Comparison of ENCODE assay signal across 8 cellular contexts in genomic region chr19:58477130-58477529, GRCh38. TPM values are rescaled to one million over a fixed set of nuclear protein-coding genes. Genes with fewer than 3 reads are reported as not detected.
DNase-seq lines count a peak whose midpoint lies in the region; ATAC-seq, FAIRE-seq and TF ChIP-seq lines count a peak whose summit lies in the region.
"Had no signal": no experiment of that assay in that cellular context is flagged by ENCODE, and none has a peak within 500 bp of the region (broad histone marks: within the 10 kb centered on the region; RNA-seq: fewer than 3 reads in every experiment).

No MANE protein-coding gene starts in this region.

- ATAC-seq in IMR-90 (ENCODE audit: low read depth) (no peak), GM19328 (IDR thresholded peaks at IDR 0.05; ENCODE audit: unreplicated experiment) (no peak)

- H3K4me3 ChIP-seq in IMR-90 (ENCODE audit: insufficient read depth, low read depth, low read length) (no peak overlapping the region), keratinocyte (ENCODE audit: control insufficient read depth in 2 of 3, extremely low read depth in 1 of 3, insufficient read depth in 2 of 3, low read depth in 1 of 3, low read length in 3 of 3) (peak overlapping the region in 1 of 3 experiments; percentile 68), stomach smooth muscle (ENCODE audit: low read length in 2 of 2) (peak overlapping the region; percentile 61 to 86)

- TF ChIP-seq CTCF in IMR-90 (conservative IDR thresholded peaks at IDR 0.05; ENCODE audit: low read depth, low read length) (no peak), keratinocyte (optimal IDR thresholded peaks at IDR 0.05 in 1 of 3, IDR thresholded peaks at IDR 0.05 in 1 of 3, conservative IDR thresholded peaks at IDR 0.05 in 1 of 3; ENCODE audit: extremely low read depth in 1 of 3, insufficient read depth in 2 of 3, low read length in 3 of 3) (no peak)

- no peaks in the 10 kb centered on the region for H3K79me2 ChIP-seq in keratinocyte (ENCODE audit: control insufficient read depth, insufficient read depth, low read length)

- TF ChIP-seq POLR2A in IMR-90 (IDR thresholded peaks at IDR 0.05; ENCODE audit: low read depth, low read length), result no peak

- H3K4me1 ChIP-seq in IMR-90 (ENCODE audit: control insufficient read depth, insufficient read depth, low read length), result peaks cover 19% of the 10 kb centered on the region
- peaks cover 15% of the 10 kb centered on the region for H3K4me1 ChIP-seq in keratinocyte (ENCODE audit: control insufficient read depth, extremely low read depth, insufficient read depth, low read length)
- peaks cover 21% of the 10 kb centered on the region for H3K4me1 ChIP-seq in stomach smooth muscle (ENCODE audit: control insufficient read depth, insufficient read depth, low read length)

- H4K5ac ChIP-seq in IMR-90 (ENCODE audit: low read depth, low read length), result peak overlapping the region; percentile 85; the same call in 1 of the 2 replicates

- TF ChIP-seq RAD21 in IMR-90 (IDR thresholded peaks at IDR 0.05; ENCODE audit: low read length), result no peak

- peak overlapping the region; percentile 41; the same call in 1 of the 2 replicates for H3K56ac ChIP-seq in IMR-90 (ENCODE audit: extremely low read depth, insufficient read depth, low read length)

- H3K14ac ChIP-seq in IMR-90 (replicated peaks; ENCODE audit: low read depth, low read length), result peak overlapping the region; percentile 60; the same call in 1 of the 2 replicates

- peak overlapping the region; percentile 92 for H2AK9ac ChIP-seq in IMR-90 (replicated peaks; ENCODE audit: low read depth, low read length, poor library complexity)

- H3K36me3 Mint-ChIP-seq in activated naive CD8-positive, alpha-beta T cell, result peaks cover 2% of the 10 kb centered on the region

- H3K4me2 ChIP-seq in IMR-90 (ENCODE audit: low read depth, low read length) (no peak overlapping the region; the same call in 1 of the 2 replicates), keratinocyte (ENCODE audit: control insufficient read depth, extremely low read depth, insufficient read depth, low read depth, low read length) (peak overlapping the region; percentile 91)

- peaks cover 11% of the 10 kb centered on the region for H3K4me1 Mint-ChIP-seq in activated naive CD8-positive, alpha-beta T cell (ENCODE audit: low read depth)

- POLR2A ChIA-PET in IMR-90 (lab: Charles Lee; ENCODE audit: unreplicated experiment), result no interaction called here

- no peaks in the 10 kb centered on the region for H3K27me3 Mint-ChIP-seq in activated naive CD8-positive, alpha-beta T cell

- H2AK5ac ChIP-seq in IMR-90 (ENCODE audit: low read depth, low read length), result peak overlapping the region; percentile 80

- peak overlapping the region; percentile 95 to 97 for H4K8ac ChIP-seq in IMR-90 (ENCODE audit: low read depth in 2 of 2, low read length in 2 of 2)

- H2AFZ ChIP-seq in IMR-90 (replicated peaks; ENCODE audit: low read length, poor library complexity), result peak overlapping the region; percentile 99
- no peak overlapping the region for H2AFZ ChIP-seq in keratinocyte (ENCODE audit: control insufficient read depth, low read length)

- no peak overlapping the region for H2BK120ac ChIP-seq in IMR-90 (ENCODE audit: low read depth, low read length)

- H3K23ac ChIP-seq in IMR-90 (ENCODE audit: low read depth, low read length), result peak overlapping the region; percentile 85

- FAIRE-seq in keratinocyte (lab: Jason Lieb, UNC), result no peak
- FAIRE-seq: TTC549 had no signal

- peaks cover 17% of the 10 kb centered on the region; the same call in 1 of the 2 replicates for H4K20me1 ChIP-seq in IMR-90 (ENCODE audit: insufficient read depth, low read length)
- H4K20me1 ChIP-seq in keratinocyte (ENCODE audit: control insufficient read depth, extremely low read depth, insufficient read depth, low read length), result no peaks in the 10 kb centered on the region

- H2BK20ac ChIP-seq in IMR-90 (ENCODE audit: low read depth, low read length), result no peak overlapping the region

- H3K9me1 ChIP-seq in IMR-90 (ENCODE audit: insufficient read depth, low read length), result peaks cover 35% of the 10 kb centered on the region
- H3K9me1 ChIP-seq in keratinocyte (ENCODE audit: control insufficient read depth, extremely low read depth, insufficient read depth, low read length), result no peaks in the 10 kb centered on the region

- peak overlapping the region; percentile 92 for H3K4me3 Mint-ChIP-seq in activated naive CD8-positive, alpha-beta T cell

- H3K4ac ChIP-seq in IMR-90 (ENCODE audit: low read depth, low read length), result peak overlapping the region; percentile 90

- in situ Hi-C loops in IMR-90 (cut with MboI; ENCODE audit: low sequenced_read_pairs), result no loop called here

- H3K36me3 ChIP-seq in IMR-90 (ENCODE audit: control insufficient read depth, insufficient read depth, low read length), result peaks cover 22% of the 10 kb centered on the region
- H3K36me3 ChIP-seq in keratinocyte (ENCODE audit: control insufficient read depth in 2 of 2, extremely low read depth in 1 of 2, insufficient read depth in 2 of 2, low read length in 2 of 2), result peaks cover 7 to 14% of the 10 kb centered on the region in 2 experiments
- H3K36me3 ChIP-seq in stomach smooth muscle (ENCODE audit: control insufficient read depth in 2 of 2, insufficient read depth in 2 of 2, low read length in 2 of 2), result peaks cover 9 to 19% of the 10 kb centered on the region in 2 donors

- peaks cover 6 to 42% of the 10 kb centered on the region in 2 experiments; a peak in 3 of 4 replicates for H3K79me1 ChIP-seq in IMR-90 (ENCODE audit: low read depth in 1 of 2, low read length in 2 of 2)

- no peaks in the 10 kb centered on the region for H3K9me3 Mint-ChIP-seq in activated naive CD8-positive, alpha-beta T cell (ENCODE audit: low read depth)

- H3K9me3 ChIP-seq in IMR-90 (ENCODE audit: control insufficient read depth, insufficient read depth, low read length), result no peaks in the 10 kb centered on the region
- H3K9me3 ChIP-seq in keratinocyte (ENCODE audit: control insufficient read depth, low read depth, low read length), result no peaks in the 10 kb centered on the region
- no peaks in the 10 kb centered on the region for H3K9me3 ChIP-seq in stomach smooth muscle (ENCODE audit: control insufficient read depth in 2 of 2, low read length in 2 of 2)

- no peaks in the 10 kb centered on the region for H3K27me3 ChIP-seq in IMR-90 (ENCODE audit: control insufficient read depth, insufficient read depth, low read length)
- H3K27me3 ChIP-seq in keratinocyte (ENCODE audit: control insufficient read depth, extremely low read depth, insufficient read depth, low read length), result no peaks in the 10 kb centered on the region
- no peaks in the 10 kb centered on the region for H3K27me3 ChIP-seq in stomach smooth muscle (ENCODE audit: control insufficient read depth in 1 of 2, insufficient read depth in 2 of 2, low read length in 2 of 2)

- peak overlapping the region; percentile 88 for H3K27ac ChIP-seq in IMR-90 (ENCODE audit: insufficient read depth, low read length)
- no peak overlapping the region for H3K27ac ChIP-seq in keratinocyte (ENCODE audit: control insufficient read depth, insufficient read depth, low read length)
- H3K27ac ChIP-seq in stomach smooth muscle (ENCODE audit: low read length), result peak overlapping the region; percentile 89

- peak overlapping the region; percentile 91 for H4K91ac ChIP-seq in IMR-90 (ENCODE audit: insufficient read depth, low read depth, low read length)

- CTCF ChIA-PET in IMR-90 (lab: Yijun Ruan, JAX), result no interaction called here

- no peak overlapping the region for H2BK5ac ChIP-seq in IMR-90 (ENCODE audit: low read depth, low read length, poor library complexity, severe bottlenecking)

- intact Hi-C loops in IMR-90 (cut with micrococcal nuclease), result no loop called here

- H2BK15ac ChIP-seq in IMR-90 (ENCODE audit: low read depth, low read length), result 0 out of 3 replicates have a peak overlapping the region, but pooled peaks have one; percentile 67

- DNase-seq in IMR-90 (no peak), keratinocyte (ENCODE audit: low read depth, low spot score) (no peak), SIG-M5 (lab: John Stamatoyannopoulos, UW) (no peak), DMS153 (lab: John Stamatoyannopoulos, UW) (no peak)

- peak overlapping the region; percentile 87; the same call in 1 of the 2 replicates for H3K9ac ChIP-seq in IMR-90 (ENCODE audit: low read depth, low read length)
- no peak overlapping the region for H3K9ac ChIP-seq in keratinocyte (ENCODE audit: control insufficient read depth, extremely low read depth, insufficient read depth, low read length)
- peak overlapping the region; percentile 86 to 94 for H3K9ac ChIP-seq in stomach smooth muscle (ENCODE audit: low read length in 2 of 2)

- H3K18ac ChIP-seq in IMR-90 (ENCODE audit: low read depth, low read length), result no peak overlapping the region

- WGBS in IMR-90 (ENCODE audit: extremely low coverage in 2 of 2, insufficient read length in 1 of 2), 2 experiments, result 75% methylated on average over 5 of the region's 15 CpGs; no CpG with 5 or more reads in 1 of the 2 experiments

- peak overlapping the region; percentile 94 for H3K27ac Mint-ChIP-seq in activated naive CD8-positive, alpha-beta T cell

- dilution Hi-C loops in IMR-90 (cut with HindIII; ENCODE audit: low sequenced_read_pairs, unreplicated experiment), result no loop called here
- dilution Hi-C loops in keratinocyte (cut with MboI; ENCODE audit: extremely low pct_ligation_motif_present, low sequenced_read_pairs), result no loop called here

- no TSS peak for BruUV-seq in IMR-90 (replicated peaks; lab: Mats Ljungman, UMichigan)

RNA-seq across cellular contexts. Expression of gene ZNF446, which starts 1.0 kb away (rescaled TPM):
- 3.9 and 4.8 TPM in 2 replicates for total RNA-seq in IMR-90 (2012; rRNA removed)
- 6.9 and 7.5 TPM in 2 replicates for polyA plus RNA-seq in IMR-90 (2012; rRNA removed)
- polyA plus RNA-seq in IMR-90 (2012; cell fraction: cytosol; rRNA removed), result 4.6 and 7.2 TPM in 2 replicates
- polyA plus RNA-seq in IMR-90 (2012; cell fraction: nucleus; rRNA removed; ENCODE audit: low replicate concordance), result 17.1 and 41.8 TPM in 2 replicates
- 2.1 to 4.7 TPM (median 2.7 TPM) in 3 replicates for polyA plus RNA-seq in keratinocyte
- 1.4 TPM for polyA plus RNA-seq in keratinocyte (2011; ENCODE audit: low read depth)
- polyA plus RNA-seq in keratinocyte (2011; cell fraction: cytosol; rRNA removed), result 1.5 and 3.5 TPM in 2 replicates
- polyA plus RNA-seq in keratinocyte (2011; cell fraction: nucleus; rRNA removed), result 6.4 and 9.9 TPM in 2 replicates
- 3.7 and 3.9 TPM in 2 replicates for polyA plus RNA-seq in keratinocyte (2012; ENCODE audit: low replicate concordance)
- 1.4 to 3.3 TPM (median 2.3 TPM) in 3 replicates for polyA minus RNA-seq in keratinocyte
- polyA minus RNA-seq in keratinocyte (2011; cell fraction: cytosol; rRNA and poly(A)+ RNA removed), result 2.1 TPM
- polyA minus RNA-seq in keratinocyte (2011; cell fraction: nucleus; rRNA and poly(A)+ RNA removed), result 4.5 and 5.7 TPM in 2 replicates

RNA-seq across cellular contexts. Expression of gene ZNF324, which starts 10.2 kb away (rescaled TPM):
- total RNA-seq in IMR-90 (2012; rRNA removed), result 6.6 and 6.9 TPM in 2 replicates
- polyA plus RNA-seq in IMR-90 (2012; rRNA removed), result 5.6 and 6.0 TPM in 2 replicates
- 2.8 and 4.8 TPM in 2 replicates for polyA plus RNA-seq in IMR-90 (2012; cell fraction: cytosol; rRNA removed)
- polyA plus RNA-seq in IMR-90 (2012; cell fraction: nucleus; rRNA removed; ENCODE audit: low replicate concordance), result 10.3 and 19.3 TPM in 2 replicates
- polyA plus RNA-seq in keratinocyte, result 5.0 to 10.8 TPM (median 6.6 TPM) in 3 replicates
- 1.2 TPM for polyA plus RNA-seq in keratinocyte (2011; ENCODE audit: low read depth)
- 3.1 and 5.8 TPM in 2 replicates for polyA plus RNA-seq in keratinocyte (2011; cell fraction: cytosol; rRNA removed)
- polyA plus RNA-seq in keratinocyte (2011; cell fraction: nucleus; rRNA removed), result 15.1 and 16.2 TPM in 2 replicates
- polyA plus RNA-seq in keratinocyte (2012; ENCODE audit: low replicate concordance), result 6.7 and 7.9 TPM in 2 replicates
- 8.1 to 14.9 TPM (median 9.4 TPM) in 3 replicates for polyA minus RNA-seq in keratinocyte
- polyA minus RNA-seq in keratinocyte (2011; cell fraction: cytosol; rRNA and poly(A)+ RNA removed), result 17.1 TPM
- polyA minus RNA-seq in keratinocyte (2011; cell fraction: nucleus; rRNA and poly(A)+ RNA removed), result 24.0 and 25.9 TPM in 2 replicates

RNA-seq across cellular contexts. Expression of gene ZNF324B, which starts 25.7 kb away (rescaled TPM):
- total RNA-seq in IMR-90 (2012; rRNA removed), result 3.3 and 4.1 TPM in 2 replicates
- polyA plus RNA-seq in IMR-90 (2012; rRNA removed) (2.8 and 3.5 TPM in 2 replicates), keratinocyte (2.0 to 3.5 TPM (median 2.5 TPM) in 3 replicates)
- polyA plus RNA-seq in IMR-90 (2012; cell fraction: cytosol; rRNA removed), result 1.5 and 2.0 TPM in 2 replicates
- 2.6 and 5.9 TPM in 2 replicates for polyA plus RNA-seq in IMR-90 (2012; cell fraction: nucleus; rRNA removed; ENCODE audit: low replicate concordance)
- 3.0 TPM for polyA plus RNA-seq in keratinocyte (2011; ENCODE audit: low read depth)
- polyA plus RNA-seq in keratinocyte (2011; cell fraction: cytosol; rRNA removed), result 1.1 and 1.7 TPM in 2 replicates
- 5.1 and 5.6 TPM in 2 replicates for polyA plus RNA-seq in keratinocyte (2011; cell fraction: nucleus; rRNA removed)
- polyA plus RNA-seq in keratinocyte (2012; ENCODE audit: low replicate concordance), result 3.1 TPM in 2 replicates
- 4.2 to 7.2 TPM (median 5.7 TPM) in 3 replicates for polyA minus RNA-seq in keratinocyte
- polyA minus RNA-seq in keratinocyte (2011; cell fraction: cytosol; rRNA and poly(A)+ RNA removed), result 4.4 TPM
- 7.9 and 9.9 TPM in 2 replicates for polyA minus RNA-seq in keratinocyte (2011; cell fraction: nucleus; rRNA and poly(A)+ RNA removed)

RNA-seq across cellular contexts. Expression of gene SLC27A5, which starts 34.7 kb away (rescaled TPM):
- total RNA-seq in IMR-90 (2012; rRNA removed), result 7.5 and 7.7 TPM in 2 replicates
- polyA plus RNA-seq in IMR-90 (2012; rRNA removed) (11.2 and 13.5 TPM in 2 replicates), keratinocyte (13.4 to 15.4 TPM (median 14.7 TPM) in 3 replicates)
- 14.8 and 23.8 TPM in 2 replicates for polyA plus RNA-seq in IMR-90 (2012; cell fraction: cytosol; rRNA removed)
- 4.3 and 6.5 TPM in 2 replicates for polyA plus RNA-seq in IMR-90 (2012; cell fraction: nucleus; rRNA removed; ENCODE audit: low replicate concordance)
- 1.9 TPM for polyA plus RNA-seq in keratinocyte (2011; ENCODE audit: low read depth)
- 7.9 and 16.2 TPM in 2 replicates for polyA plus RNA-seq in keratinocyte (2011; cell fraction: cytosol; rRNA removed)
- polyA plus RNA-seq in keratinocyte (2011; cell fraction: nucleus; rRNA removed), result 5.5 and 8.2 TPM in 2 replicates
- 11.7 and 22.5 TPM in 2 replicates for polyA plus RNA-seq in keratinocyte (2012; ENCODE audit: low replicate concordance)
- polyA minus RNA-seq in keratinocyte, result 14.4 to 33.3 TPM (median 19.7 TPM) in 3 replicates
- 18.8 TPM for polyA minus RNA-seq in keratinocyte (2011; cell fraction: cytosol; rRNA and poly(A)+ RNA removed)
- 4.1 and 5.6 TPM in 2 replicates for polyA minus RNA-seq in keratinocyte (2011; cell fraction: nucleus; rRNA and poly(A)+ RNA removed)

RNA-seq across cellular contexts. Expression of gene ZNF132, which starts 37.2 kb away (rescaled TPM):
- 8.9 and 13.6 TPM in 2 replicates for total RNA-seq in IMR-90 (2012; rRNA removed)
- polyA plus RNA-seq in IMR-90 (2012; rRNA removed) (1.4 and 2.4 TPM in 2 replicates), keratinocyte (1.5 to 2.1 TPM (median 1.6 TPM) in 3 replicates)
- 0.71 and 0.75 TPM in 2 replicates for polyA plus RNA-seq in IMR-90 (2012; cell fraction: cytosol; rRNA removed)
- 1.0 and 2.1 TPM in 2 replicates for polyA plus RNA-seq in IMR-90 (2012; cell fraction: nucleus; rRNA removed; ENCODE audit: low replicate concordance)
- polyA plus RNA-seq in keratinocyte (2011; ENCODE audit: low read depth), result 0.25 TPM
- polyA plus RNA-seq in keratinocyte (2011; cell fraction: cytosol; rRNA removed), result 0.48 and 0.95 TPM in 2 replicates
- polyA plus RNA-seq in keratinocyte (2011; cell fraction: nucleus; rRNA removed), result 2.1 and 2.2 TPM in 2 replicates
- 1.6 and 2.6 TPM in 2 replicates for polyA plus RNA-seq in keratinocyte (2012; ENCODE audit: low replicate concordance)
- polyA minus RNA-seq in keratinocyte, result 1.9 to 5.9 TPM (median 4.0 TPM) in 3 replicates
- 3.5 TPM for polyA minus RNA-seq in keratinocyte (2011; cell fraction: cytosol; rRNA and poly(A)+ RNA removed)
- polyA minus RNA-seq in keratinocyte (2011; cell fraction: nucleus; rRNA and poly(A)+ RNA removed), result 3.0 and 5.0 TPM in 2 replicates
